ENCODE assay signal across 8 cellular contexts in the genomic region with DNA sequence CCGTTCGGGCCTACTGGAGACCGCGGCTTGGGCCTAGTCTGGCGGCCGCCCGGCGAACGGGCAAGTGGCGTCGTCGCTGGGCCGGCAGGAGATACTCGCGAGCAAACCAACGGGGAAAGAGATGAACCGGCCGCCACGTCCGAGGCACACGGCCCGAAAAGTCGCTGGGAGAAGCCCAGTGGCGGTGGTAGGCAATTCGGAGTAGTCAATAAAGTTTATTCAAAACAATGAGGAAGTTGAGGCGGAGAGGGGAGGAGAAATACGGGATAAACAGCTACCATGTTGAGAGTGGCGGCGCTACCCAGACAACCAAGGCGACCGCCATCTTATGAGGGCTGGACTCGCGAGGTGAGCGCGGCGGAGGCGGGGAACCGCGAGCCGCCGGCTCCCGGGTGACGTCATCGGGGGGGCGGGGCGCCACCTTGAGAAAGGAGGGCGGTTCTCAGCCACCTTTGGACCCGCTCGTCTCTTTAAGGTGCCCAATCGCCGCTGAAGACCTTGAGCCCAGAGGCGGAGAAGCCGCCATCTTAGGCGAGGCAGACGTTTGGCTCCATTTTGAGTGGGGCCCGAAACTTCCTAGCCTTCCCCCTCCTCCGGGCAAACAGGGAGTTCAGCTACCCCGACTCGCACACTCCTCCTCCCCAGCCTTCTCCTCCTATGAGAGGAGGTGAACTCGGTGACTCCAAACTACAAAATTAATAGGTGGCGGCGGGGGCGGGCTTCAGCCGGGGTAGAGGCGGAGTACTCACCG. TPM values are rescaled to one million over a fixed set of nuclear protein-coding genes. Genes with fewer than 3 reads are reported as not detected.
DNase-seq lines count a peak whose midpoint lies in the region; ATAC-seq, FAIRE-seq and TF ChIP-seq lines count a peak whose summit lies in the region.

A gene (minus strand): TSS at position 348 of the 751 bp plus-strand sequence. CDS start 1,745 bp downstream, outside the sequence.

- no peak for FAIRE-seq in urothelium cell line (lab: Jason Lieb, UNC)

- DNase-seq in NCI-H2081 (lab: John Stamatoyannopoulos, UW) (peak; percentile 92 to 95), T1000 (lab: John Stamatoyannopoulos, UW) (peak; percentile 97), astrocyte of the cerebellum (ENCODE audit: low read depth) (peak; percentile 88), right cardiac atrium (peak; percentile 95 to 98 (median 98)), pulmonary artery endothelial cell (ENCODE audit: low read depth, low spot score) (peak; percentile 74), urothelium cell line (ENCODE audit: low spot score) (peak; percentile 92)

- H3K9me3 ChIP-seq in right cardiac atrium (ENCODE audit: control insufficient read depth, low read length): no peaks in the 10 kb centered on the region

- in situ Hi-C loops in astrocyte of the cerebellum (cut with HindIII; ENCODE audit: low sequenced_read_pairs): no loop called here

- intact Hi-C loops in right cardiac atrium (cut with DNase I): no loop called here

- H3K4me1 ChIP-seq in right cardiac atrium (ENCODE audit: control insufficient read depth, insufficient read depth, low read length): no peaks in the 10 kb centered on the region

- H3K27ac ChIP-seq in right cardiac atrium (ENCODE audit: low read length): peak within 1 kb of the TSS; percentile 97

- no peaks in the 10 kb centered on the region for H3K27me3 ChIP-seq in right cardiac atrium (ENCODE audit: control insufficient read depth, insufficient read depth)

- WGBS in right cardiac atrium: under 1% methylated on average over 66 of the region's 66 CpGs

- TF ChIP-seq CTCF in astrocyte of the cerebellum (IDR thresholded peaks at IDR 0.05; ENCODE audit: low read depth, low read length, missing control alignments): no peak

- H3K4me3 ChIP-seq in astrocyte of the cerebellum (ENCODE audit: low read depth, low read length): peak within 1 kb of the TSS; percentile 64
- peak within 1 kb of the TSS; percentile 66 for H3K4me3 ChIP-seq in right cardiac atrium (ENCODE audit: low read length)

- ATAC-seq in GM18508 (IDR thresholded peaks at IDR 0.05; ENCODE audit: insufficient read depth, unreplicated experiment) (peak; percentile 76), HG03039 (IDR thresholded peaks at IDR 0.05; ENCODE audit: unreplicated experiment) (peak; percentile 77), right cardiac atrium (peak; percentile 96 to 97)

RNA-seq across cellular contexts. Expression of the gene that starts here (rescaled TPM):
- total RNA-seq in right cardiac atrium: 10 to 100 TPM; 13.4 to 13.8 (median 13.6) TPM
- 6.0 TPM for polyA plus RNA-seq in right cardiac atrium
- 14.9 and 19.7 TPM in 2 replicates for total RNA-seq in pulmonary artery endothelial cell

Comparison
In these comparisons a context has a peak if more than half of its experiments do, and no peak if none do; other contexts are left out.
1. Peak in every context shown above with its lines: DNase-seq, ATAC-seq, H3K4me3 ChIP-seq and H3K27ac ChIP-seq.